ENCODE assay signal across 23 cellular contexts in genomic region chr2:498493-499178, GRCh38.
"Had no signal": no experiment of that assay in that cellular context is flagged by ENCODE, and none has a peak within 500 bp of the region (broad histone marks: within the 10 kb centered on the region; RNA-seq: fewer than 3 reads in every experiment).

No MANE protein-coding gene starts in this region.

- H3K27me3 ChIP-seq: pancreas, transverse colon, vagina had no signal

- H3K36me3 ChIP-seq: lower lobe of right lung, pancreas, suprapubic skin, transverse colon, vagina had no signal

- H3K4me2 ChIP-seq: smooth muscle cell had no signal

- H3K4me1 Mint-ChIP-seq: stimulated activated naive CD8-positive, alpha-beta T cell treated with anti-CD3 and anti-CD28 coated beads, Interleukin-15, amount 100 ng/mL, for 72 hours had no signal

- H3K27ac ChIP-seq: dorsolateral prefrontal cortex, lower lobe of right lung, pancreas, suprapubic skin, transverse colon, vagina had no signal

- DNase-seq: dorsolateral prefrontal cortex; effector CD4-positive, alpha-beta T cell; hypothalamus; immature natural killer cell; islet precursor cell; left ventricle myocardium superior; lower lobe of right lung; naive thymus-derived CD8-positive, alpha-beta T cell; nephron progenitor cell; occipital lobe; pancreas; stimulated activated CD4-positive, alpha-beta T cell treated with anti-CD3 and anti-CD28 coated beads, Interleukin-12 subunit alpha, Interleukin-12 subunit beta, amount 100 ng/mL, for 4 hours; stimulated activated CD4-positive, alpha-beta T cell treated with anti-CD3 and anti-CD28 coated beads, Interleukin-1b, Interleukin-23, amount 100 ng/mL, for 48 hours; stimulated activated CD4-positive, alpha-beta T cell treated with anti-CD3 and anti-CD28 coated beads, Interleukin-4, amount 100 ng/mL, for 1 hour; stimulated activated CD8-positive, alpha-beta memory T cell treated with anti-CD3 and anti-CD28 coated beads, Interleukin-4, amount 100 ng/mL, for 48 hours; stimulated activated naive CD4-positive, alpha-beta T cell; stimulated activated naive CD8-positive, alpha-beta T cell treated with anti-CD3 and anti-CD28 coated beads, Interleukin-15, amount 100 ng/mL, for 72 hours; transverse colon had no signal

- H3K4me3 ChIP-seq: dorsolateral prefrontal cortex, lower lobe of right lung, pancreas, smooth muscle cell, suprapubic skin, transverse colon, vagina had no signal

- H3K9me3 ChIP-seq: lower lobe of right lung, pancreas, suprapubic skin, transverse colon, vagina had no signal

- H3K27ac Mint-ChIP-seq: immature natural killer cell; naive thymus-derived CD8-positive, alpha-beta T cell; nephron progenitor cell; progenitor cell of endocrine pancreas; stimulated activated naive CD8-positive, alpha-beta T cell treated with anti-CD3 and anti-CD28 coated beads, Interleukin-15, amount 100 ng/mL, for 72 hours had no signal

- H3K4me1 ChIP-seq: lower lobe of right lung, pancreas, suprapubic skin, transverse colon, vagina had no signal

- ATAC-seq: left ventricle myocardium superior; lower lobe of right lung; naive thymus-derived CD8-positive, alpha-beta T cell; pancreas; sciatic nerve; stimulated activated naive CD8-positive, alpha-beta T cell treated with anti-CD3 and anti-CD28 coated beads, Interleukin-15, amount 100 ng/mL, for 72 hours had no signal

- H3K36me3 Mint-ChIP-seq: immature natural killer cell; naive thymus-derived CD8-positive, alpha-beta T cell had no signal

- H3K4me3 Mint-ChIP-seq: immature natural killer cell; naive thymus-derived CD8-positive, alpha-beta T cell; nephron progenitor cell; stimulated activated naive CD8-positive, alpha-beta T cell treated with anti-CD3 and anti-CD28 coated beads, Interleukin-15, amount 100 ng/mL, for 72 hours had no signal

- H3K9me3 Mint-ChIP-seq: immature natural killer cell; naive thymus-derived CD8-positive, alpha-beta T cell; stimulated activated naive CD8-positive, alpha-beta T cell treated with anti-CD3 and anti-CD28 coated beads, Interleukin-15, amount 100 ng/mL, for 72 hours had no signal
